Comparison of ENCODE assay signal across 15 cellular contexts in the genomic region with DNA sequence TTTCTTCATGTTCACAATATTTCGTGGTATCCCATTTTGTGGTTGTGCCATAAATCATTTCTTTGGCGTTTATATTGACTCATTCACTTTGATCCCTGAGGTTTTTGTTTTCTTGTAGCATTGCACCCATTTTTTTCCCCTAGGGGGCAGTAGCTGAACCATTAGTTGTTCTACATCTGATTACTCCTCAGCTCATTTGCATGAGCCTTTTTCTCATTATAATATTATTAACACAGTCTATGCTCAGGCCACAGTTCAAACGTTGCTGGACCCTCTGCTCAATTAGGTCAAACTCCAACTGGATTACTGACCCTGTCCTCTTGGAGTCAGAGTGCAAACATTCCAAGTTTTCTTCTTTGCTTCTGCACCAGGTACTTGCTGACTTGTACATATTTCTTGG.
DNase-seq lines count a peak whose midpoint lies in the region; ATAC-seq and TF ChIP-seq lines count a peak whose summit lies in the region.
"Had no signal": no experiment of that assay in that cellular context is flagged by ENCODE, and none has a peak within 500 bp of the region (broad histone marks: within the 10 kb centered on the region; RNA-seq: fewer than 3 reads in every experiment).

No MANE protein-coding gene starts in this region.

- H3K9ac ChIP-seq in SK-N-SH, result no peak overlapping the region

- POLR2A ChIA-PET in SK-N-SH (lab: Yijun Ruan, JAX), result no interaction called here

- no peak overlapping the region for H3K4me2 ChIP-seq in SK-N-SH

- H3K9me3 ChIP-seq in SK-N-SH, result no peaks in the 10 kb centered on the region
- peaks cover 0 to 20% (median 3%) of the 10 kb centered on the region in 4 donors for H3K9me3 ChIP-seq in tibial nerve
- no peaks in the 10 kb centered on the region for H3K9me3 ChIP-seq in prostate gland
- H3K9me3 ChIP-seq in effector memory CD4-positive, alpha-beta T cell (ENCODE audit: control insufficient read depth, low read length), result no peaks in the 10 kb centered on the region
- H3K9me3 ChIP-seq: neutrophil, uterus had no signal

- ATAC-seq in SK-N-SH treated with all-trans-retinoic acid at 6 μM for 48 hours, result no peak
- ATAC-seq: activated naive CD4-positive, alpha-beta T cell treated with anti-CD3 and anti-CD28 coated beads, Interleukin-2, amount 50 U/mL, for 72 hours had no signal

- no peaks in the 10 kb centered on the region for H4K20me1 ChIP-seq in SK-N-SH (ENCODE audit: insufficient read depth)

- CTCF ChIA-PET in SK-N-SH (lab: Yijun Ruan, JAX), result interaction anchor here (0.7 to 3.6 kb wide), 4 partner anchors 15 to 22 kb away, joined by 3 to 12 read pairs (median 4); no protein-coding TSS in a partner anchor

- no peaks in the 10 kb centered on the region for H3K4me1 ChIP-seq in SK-N-SH (ENCODE audit: control insufficient read depth in 1 of 2, insufficient read depth in 2 of 2, low read depth in 1 of 2, low read length in 1 of 2)
- H3K4me1 ChIP-seq in tibial nerve, result no peaks in the 10 kb centered on the region
- no peaks in the 10 kb centered on the region for H3K4me1 ChIP-seq in prostate gland (replicated peaks)
- H3K4me1 ChIP-seq in effector memory CD4-positive, alpha-beta T cell (ENCODE audit: control insufficient read depth, insufficient read depth, low read length, poor library complexity, severe bottlenecking), result no peaks in the 10 kb centered on the region
- H3K4me1 ChIP-seq: uterus had no signal

- TF ChIP-seq EP300 in SK-N-SH (IDR thresholded peaks at IDR 0.05; ENCODE audit: borderline replicate concordance in 1 of 2, low read depth in 1 of 2, low read length in 1 of 2) (no peak), tibial nerve (IDR thresholded peaks at IDR 0.05) (no peak)

- H3K27ac ChIP-seq in SK-N-SH (ENCODE audit: low read depth in 2 of 2, low read length in 1 of 2) (no peak overlapping the region), dorsolateral prefrontal cortex (no peak overlapping the region), tibial nerve (no peak overlapping the region), substantia nigra (ENCODE audit: low read depth, low read length, poor library complexity, severe bottlenecking) (no peak overlapping the region), prostate gland (no peak overlapping the region)
- no peak overlapping the region for H3K27ac ChIP-seq in effector memory CD4-positive, alpha-beta T cell (ENCODE audit: insufficient read depth, low read length, poor library complexity, severe bottlenecking)
- H3K27ac ChIP-seq: neutrophil, uterus had no signal

- WGBS in SK-N-SH (ENCODE audit: low lambda C conversion rate), result 0% methylated on average over 3 of the region's 3 CpGs
- 21 to 24% methylated on average over 3 of the region's 3 CpGs for WGBS in tibial nerve, 2 donors
- WGBS in prostate gland, result 32% methylated on average over 3 of the region's 3 CpGs

- H3K36me3 ChIP-seq in SK-N-SH (replicated peaks in 1 of 2; ENCODE audit: control insufficient read depth in 1 of 2, insufficient read depth in 2 of 2, low read length in 1 of 2) (no peaks in the 10 kb centered on the region), tibial nerve (no peaks in the 10 kb centered on the region), prostate gland (no peaks in the 10 kb centered on the region)
- no peaks in the 10 kb centered on the region for H3K36me3 ChIP-seq in effector memory CD4-positive, alpha-beta T cell (ENCODE audit: control insufficient read depth, insufficient read depth, low read length)
- H3K36me3 ChIP-seq: neutrophil, uterus had no signal

- H3K4me3 ChIP-seq in SK-N-SH (ENCODE audit: low read depth in 2 of 2, low read length in 1 of 2) (no peak overlapping the region), dorsolateral prefrontal cortex (no peak overlapping the region), tibial nerve (no peak overlapping the region), prostate gland (no peak overlapping the region)
- no peak overlapping the region for H3K4me3 ChIP-seq in effector memory CD4-positive, alpha-beta T cell (ENCODE audit: insufficient read depth, low read depth, low read length, poor library complexity, severe bottlenecking)
- H3K4me3 ChIP-seq: uterus had no signal

- DNase-seq in SK-N-SH (peak; percentile 7), NAMALWA (ENCODE audit: low spot score) (peak; percentile 65), dorsolateral prefrontal cortex (no peak), tibial nerve (ENCODE audit: low spot score in 2 of 2) (no peak), substantia nigra (lab: John Stamatoyannopoulos, UW) (no peak), prostate gland (ENCODE audit: low spot score) (no peak)
- no peak for DNase-seq in effector memory CD4-positive, alpha-beta T cell
- DNase-seq: cerebellar nuclear complex; IMR-90; stimulated activated CD8-positive, alpha-beta memory T cell treated with anti-CD3 and anti-CD28 coated beads, Interleukin-4, amount 100 ng/mL, for 48 hours; T-helper 2 cell; uterus had no signal

- H2AFZ ChIP-seq in SK-N-SH (ENCODE audit: low read depth), result no peak overlapping the region

- TF ChIP-seq CTCF in SK-N-SH (IDR thresholded peaks at IDR 0.05), result peak; percentile 24; the same call in 1 of the 2 replicates
- peak in 45 of 56 donors; percentile 13 to 50 (median 30) for TF ChIP-seq CTCF in dorsolateral prefrontal cortex (IDR thresholded peaks at IDR 0.05 in 54 of 56, conservative IDR thresholded peaks at IDR 0.05 in 2 of 56; ENCODE audit: low read depth in 1 of 56, partially characterized antibody in 56 of 56)
- TF ChIP-seq CTCF in tibial nerve (IDR thresholded peaks at IDR 0.05), result peak in 3 of 5 experiments; percentile 9 to 16 (median 9)
- peak in 1 of 4 experiments; percentile 16 for TF ChIP-seq CTCF in prostate gland (IDR thresholded peaks at IDR 0.05)

- H3F3A ChIP-seq in SK-N-SH (replicated peaks; ENCODE audit: insufficient read depth), result no peaks in the 10 kb centered on the region

- intact Hi-C loops in dorsolateral prefrontal cortex (cut with DNase I) (no loop called here), prostate gland (cut with DNase I) (no loop called here)

- H3K79me2 ChIP-seq in SK-N-SH (ENCODE audit: insufficient read depth), result no peaks in the 10 kb centered on the region

- H3K27me3 ChIP-seq in SK-N-SH (ENCODE audit: insufficient read depth) (no peaks in the 10 kb centered on the region), dorsolateral prefrontal cortex (no peaks in the 10 kb centered on the region), tibial nerve (no peaks in the 10 kb centered on the region), prostate gland (replicated peaks; ENCODE audit: insufficient read depth) (no peaks in the 10 kb centered on the region)
- H3K27me3 ChIP-seq in effector memory CD4-positive, alpha-beta T cell (replicated peaks; ENCODE audit: control insufficient read depth, insufficient read depth, low read length, poor library complexity, severe bottlenecking), result no peaks in the 10 kb centered on the region
- H3K27me3 ChIP-seq: neutrophil, uterus had no signal

- H3K9me2 ChIP-seq in SK-N-SH, result no peaks in the 10 kb centered on the region

- no peak for TF ChIP-seq RAD21 in SK-N-SH (IDR thresholded peaks at IDR 0.05; ENCODE audit: low read length)

- TF ChIP-seq POLR2A in tibial nerve (IDR thresholded peaks at IDR 0.05) (no peak), prostate gland (IDR thresholded peaks at IDR 0.05) (no peak)

TF ChIP-seq in SK-N-SH, 30 proteins besides CTCF, POLR2A, EP300 and RAD21:
- TF ChIP-seq, protein P1, sequence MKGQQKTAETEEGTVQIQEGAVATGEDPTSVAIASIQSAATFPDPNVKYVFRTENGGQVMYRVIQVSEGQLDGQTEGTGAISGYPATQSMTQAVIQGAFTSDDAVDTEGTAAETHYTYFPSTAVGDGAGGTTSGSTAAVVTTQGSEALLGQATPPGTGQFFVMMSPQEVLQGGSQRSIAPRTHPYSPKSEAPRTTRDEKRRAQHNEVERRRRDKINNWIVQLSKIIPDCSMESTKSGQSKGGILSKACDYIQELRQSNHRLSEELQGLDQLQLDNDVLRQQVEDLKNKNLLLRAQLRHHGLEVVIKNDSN (IDR thresholded peaks at IDR 0.05; ENCODE audit: borderline replicate concordance, low read depth), result no peak
- TF ChIP-seq FOSL2 (IDR thresholded peaks at IDR 0.05; ENCODE audit: borderline replicate concordance, low read depth), result no peak
- TF ChIP-seq EZH2phosphoT487 (IDR thresholded peaks at IDR 0.05; ENCODE audit: borderline replicate concordance, low read depth), result no peak
- TF ChIP-seq NRF1 (IDR thresholded peaks at IDR 0.05; ENCODE audit: low read depth, low read length), result no peak
- no peak for TF ChIP-seq SIN3A (IDR thresholded peaks at IDR 0.05; ENCODE audit: borderline replicate concordance, low read depth, low read length)

TF ChIP-seq in SK-N-SH treated with all-trans-retinoic acid at 6 μM for 48 hours, 23 proteins besides CTCF, POLR2A, EP300 and RAD21 (continues in another document):
- TF ChIP-seq, protein P2, sequence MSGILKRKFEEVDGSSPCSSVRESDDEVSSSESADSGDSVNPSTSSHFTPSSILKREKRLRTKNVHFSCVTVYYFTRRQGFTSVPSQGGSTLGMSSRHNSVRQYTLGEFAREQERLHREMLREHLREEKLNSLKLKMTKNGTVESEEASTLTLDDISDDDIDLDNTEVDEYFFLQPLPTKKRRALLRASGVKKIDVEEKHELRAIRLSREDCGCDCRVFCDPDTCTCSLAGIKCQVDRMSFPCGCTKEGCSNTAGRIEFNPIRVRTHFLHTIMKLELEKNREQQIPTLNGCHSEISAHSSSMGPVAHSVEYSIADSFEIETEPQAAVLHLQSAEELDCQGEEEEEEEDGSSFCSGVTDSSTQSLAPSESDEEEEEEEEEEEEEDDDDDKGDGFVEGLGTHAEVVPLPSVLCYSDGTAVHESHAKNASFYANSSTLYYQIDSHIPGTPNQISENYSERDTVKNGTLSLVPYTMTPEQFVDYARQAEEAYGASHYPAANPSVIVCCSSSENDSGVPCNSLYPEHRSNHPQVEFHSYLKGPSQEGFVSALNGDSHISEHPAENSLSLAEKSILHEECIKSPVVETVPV (CRISPR knock-in tag; IDR thresholded peaks at IDR 0.05), result no peak
- no peak for TF ChIP-seq ISL1 (CRISPR knock-in tag; IDR thresholded peaks at IDR 0.05)
- TF ChIP-seq ZFP3 (CRISPR knock-in tag; IDR thresholded peaks at IDR 0.05), result no peak
- TF ChIP-seq SNAI2 (CRISPR knock-in tag; IDR thresholded peaks at IDR 0.05), result no peak
- no peak for TF ChIP-seq ZNF70 (CRISPR knock-in tag; IDR thresholded peaks at IDR 0.05)
- no peak for TF ChIP-seq ESRRG (CRISPR knock-in tag; IDR thresholded peaks at IDR 0.05)

Comparison
In these comparisons a context has a peak if more than half of its experiments do, and no peak if none do; other contexts are left out.
1. DNase-seq: peak in SK-N-SH (single experiment) and NAMALWA (single experiment); none in dorsolateral prefrontal cortex (0 of 10), tibial nerve (0 of 2), substantia nigra (0 of 49), prostate gland (single experiment) and effector memory CD4-positive, alpha-beta T cell (0 of 3).